ENCODE assay signal across 28 cellular contexts in genomic region chr20:48054051-48054450, GRCh38.
"Had no signal": no experiment of that assay in that cellular context is flagged by ENCODE, and none has a peak within 500 bp of the region (broad histone marks: within the 10 kb centered on the region; RNA-seq: fewer than 3 reads in every experiment).

No MANE protein-coding gene starts in this region.

- H3K9me3 ChIP-seq: ovary, psoas muscle, right lobe of liver, thoracic aorta, thyroid gland, upper lobe of right lung, uterus had no signal

- FAIRE-seq: small intestine had no signal

- H3K27ac ChIP-seq: neural progenitor cell, ovary, parathyroid adenoma, psoas muscle, right lobe of liver, sigmoid colon, stomach, thoracic aorta, thyroid gland, tibial nerve, upper lobe of right lung, uterus had no signal

- H3K9me3 Mint-ChIP-seq: natural killer cell had no signal

- H3K79me2 ChIP-seq: parathyroid adenoma had no signal

- H3K4me1 Mint-ChIP-seq: natural killer cell; stimulated activated effector memory CD8-positive, alpha-beta T cell treated with anti-CD3 and anti-CD28 coated beads, Interleukin-12 subunit alpha, Interleukin-12 subunit beta, amount 100 ng/mL, for 72 hours; stimulated activated naive B cell treated with anti-CD40 and anti-IgM and Interleukin-4, amounts not matched to agents 10 μg/mL and 1 μg/mL and 100 μg/mL, for 72 hours had no signal

- H3K4me2 ChIP-seq: neural progenitor cell had no signal

- H3K4me1 ChIP-seq: parathyroid adenoma, psoas muscle, right lobe of liver, sigmoid colon, stomach, thyroid gland, tibial nerve, upper lobe of right lung, uterus had no signal

- H3K4me3 Mint-ChIP-seq: natural killer cell; nephron; neural progenitor cell; stimulated activated effector memory CD8-positive, alpha-beta T cell treated with anti-CD3 and anti-CD28 coated beads, Interleukin-12 subunit alpha, Interleukin-12 subunit beta, amount 100 ng/mL, for 72 hours; stimulated activated naive B cell treated with anti-CD40 and anti-IgM and Interleukin-4, amounts not matched to agents 10 μg/mL and 1 μg/mL and 100 μg/mL, for 72 hours; stimulated activated naive CD8-positive, alpha-beta T cell treated with anti-CD3 and anti-CD28 coated beads, Interleukin-15, Interleukin-2, amounts not matched to agents 100 ng/mL and 50 ng/mL, for 24 hours had no signal

- H3K27ac Mint-ChIP-seq: natural killer cell; nephron; neural progenitor cell; progenitor cell of endocrine pancreas; stimulated activated effector memory CD8-positive, alpha-beta T cell treated with anti-CD3 and anti-CD28 coated beads, Interleukin-12 subunit alpha, Interleukin-12 subunit beta, amount 100 ng/mL, for 72 hours; stimulated activated naive B cell treated with anti-CD40 and anti-IgM and Interleukin-4, amounts not matched to agents 10 μg/mL and 1 μg/mL and 100 μg/mL, for 72 hours; stimulated activated naive CD8-positive, alpha-beta T cell treated with anti-CD3 and anti-CD28 coated beads, Interleukin-15, Interleukin-2, amounts not matched to agents 100 ng/mL and 50 ng/mL, for 24 hours had no signal

- DNase-seq: natural killer cell; occipital lobe; ovary; posterior cingulate gyrus; psoas muscle; right cardiac atrium; right lobe of liver; sigmoid colon; small intestine; stimulated activated CD4-positive, alpha-beta T cell treated with anti-CD3 and anti-CD28 coated beads, Interleukin-15, amount 100 ng/mL, for 24 hours; stimulated activated CD4-positive, alpha-beta T cell treated with anti-CD3 and anti-CD28 coated beads, Interleukin-2, amount 100 ng/mL, for 24 hours; stimulated activated CD4-positive, alpha-beta T cell treated with anti-CD3 and anti-CD28 coated beads, Interleukin-2, amount 100 ng/mL, for 48 hours; stimulated activated CD4-positive, alpha-beta T cell treated with anti-CD3 and anti-CD28 coated beads, Interleukin-4, amount 100 ng/mL, for 24 hours; stimulated activated naive B cell treated with anti-CD40 and anti-IgM and Interleukin-4, amounts not matched to agents 10 μg/mL and 1 μg/mL and 100 μg/mL, for 72 hours; stimulated activated naive CD4-positive, alpha-beta T cell treated with Interleukin-2 at 50 U/mL for 16 hours; stomach; thyroid gland; trophoblast cell; upper lobe of right lung; uterus had no signal

- H2AFZ ChIP-seq: neural progenitor cell, parathyroid adenoma had no signal

- H3K4me3 ChIP-seq: neural progenitor cell, ovary, psoas muscle, right lobe of liver, sigmoid colon, stomach, thoracic aorta, thyroid gland, tibial nerve, upper lobe of right lung, uterus had no signal

- H3K9ac ChIP-seq: neural progenitor cell, parathyroid adenoma had no signal

- H3K36me3 Mint-ChIP-seq: natural killer cell; stimulated activated effector memory CD8-positive, alpha-beta T cell treated with anti-CD3 and anti-CD28 coated beads, Interleukin-12 subunit alpha, Interleukin-12 subunit beta, amount 100 ng/mL, for 72 hours had no signal

- H3K36me3 ChIP-seq: neural progenitor cell, ovary, right lobe of liver, sigmoid colon, stomach, thoracic aorta, thyroid gland, tibial nerve, upper lobe of right lung, uterus had no signal

- H3K27me3 ChIP-seq: neural progenitor cell, ovary, right lobe of liver, sigmoid colon, stomach, thyroid gland, tibial nerve, upper lobe of right lung, uterus had no signal

- H3K27me3 Mint-ChIP-seq: progenitor cell of endocrine pancreas had no signal

- ATAC-seq: natural killer cell; psoas muscle; right cardiac atrium; right lobe of liver; stimulated activated effector memory CD8-positive, alpha-beta T cell treated with anti-CD3 and anti-CD28 coated beads, Interleukin-12 subunit alpha, Interleukin-12 subunit beta, amount 100 ng/mL, for 72 hours; stimulated activated naive B cell treated with anti-CD40 and anti-IgM and Interleukin-4, amounts not matched to agents 10 μg/mL and 1 μg/mL and 100 μg/mL, for 72 hours; upper lobe of right lung had no signal
